In genomic region chr12:92045852-92046251, GRCh38 we compare ENCODE assay signal across 31 cellular contexts.
DNase-seq lines count a peak whose midpoint lies in the region; ATAC-seq, FAIRE-seq and TF ChIP-seq lines count a peak whose summit lies in the region.
"Had no signal": no experiment of that assay in that cellular context is flagged by ENCODE, and none has a peak within 500 bp of the region (broad histone marks: within the 10 kb centered on the region; RNA-seq: fewer than 3 reads in every experiment).

No MANE protein-coding gene starts in this region.

- peaks cover 3% of the 10 kb centered on the region for H3K9me3 Mint-ChIP-seq in activated CD8-positive, alpha-beta T cell treated with anti-CD3 and anti-CD28 coated beads for 36 hours
- no peaks in the 10 kb centered on the region for H3K9me3 Mint-ChIP-seq in activated CD8-positive, alpha-beta T cell treated with anti-CD3 and anti-CD28 coated beads, Interleukin-2, amount 10 ng/mL, durations not matched to agents 7 days and 5 days (ENCODE audit: insufficient read depth)
- no peaks in the 10 kb centered on the region for H3K9me3 Mint-ChIP-seq in effector memory CD8-positive, alpha-beta T cell
- H3K9me3 Mint-ChIP-seq: endodermal cell had no signal

- no peaks in the 10 kb centered on the region for H3K36me3 ChIP-seq in GM06990 (ENCODE audit: control insufficient read depth, insufficient read depth, low read length)
- no peaks in the 10 kb centered on the region for H3K36me3 ChIP-seq in small intestine (ENCODE audit: control insufficient read depth in 2 of 2, insufficient read depth in 2 of 2, low read length in 2 of 2)
- no peaks in the 10 kb centered on the region for H3K36me3 ChIP-seq in suprapubic skin
- H3K36me3 ChIP-seq: breast epithelium, prostate gland, sigmoid colon, upper lobe of right lung had no signal

- no peak for DNase-seq in activated CD8-positive, alpha-beta T cell treated with anti-CD3 and anti-CD28 coated beads for 36 hours
- DNase-seq in activated CD8-positive, alpha-beta T cell treated with anti-CD3 and anti-CD28 coated beads, Interleukin-2, amount 10 ng/mL, durations not matched to agents 7 days and 5 days, result no peak
- peak; percentile 51 for DNase-seq in GM06990 (ENCODE audit: extremely low read depth, insufficient read length)
- no peak for DNase-seq in T-helper 17 cell
- no peak for DNase-seq in effector memory CD8-positive, alpha-beta T cell
- no peak for DNase-seq in small intestine
- no peak for DNase-seq in suprapubic skin (ENCODE audit: low spot score in 2 of 2)
- DNase-seq: activated CD4-positive, alpha-beta T cell treated with anti-CD3 and anti-CD28 coated beads, Interleukin-2, amount 50 U/mL, for 48 hours; amniotic stem cell; COR-L47; DMS79; endodermal cell; GF-D8; HCEC 1CT; hypothalamus; mesendoderm; NCI-H1092 treated with DMSO at 0.1 percent for 48 hours; NCI-H1930; NCI-H69; RPMI8226; sigmoid colon; stimulated activated CD4-positive, alpha-beta T cell treated with anti-CD3 and anti-CD28 coated beads, Interleukin-15, amount 100 ng/mL, for 24 hours; upper lobe of right lung had no signal

- H3K9me3 ChIP-seq in T-helper 17 cell (ENCODE audit: control insufficient read depth, low read length, poor library complexity, severe bottlenecking), result no peaks in the 10 kb centered on the region
- no peaks in the 10 kb centered on the region for H3K9me3 ChIP-seq in small intestine (ENCODE audit: control insufficient read depth, low read depth)
- no peaks in the 10 kb centered on the region for H3K9me3 ChIP-seq in suprapubic skin
- H3K9me3 ChIP-seq: breast epithelium, prostate gland, sigmoid colon, upper lobe of right lung had no signal

- no peak for TF ChIP-seq CTCF in activated CD8-positive, alpha-beta T cell treated with anti-CD3 and anti-CD28 coated beads for 36 hours (IDR thresholded peaks at IDR 0.05)
- TF ChIP-seq CTCF in GM06990 (IDR thresholded peaks at IDR 0.05; ENCODE audit: insufficient read depth, low read length, poor library complexity, severe bottlenecking) (no peak), suprapubic skin (IDR thresholded peaks at IDR 0.05) (no peak)

- H3K4me1 ChIP-seq in small intestine (ENCODE audit: control insufficient read depth in 2 of 2, insufficient read depth in 1 of 2, low read depth in 1 of 2, low read length in 1 of 2), result no peaks in the 10 kb centered on the region
- H3K4me1 ChIP-seq in suprapubic skin, result no peaks in the 10 kb centered on the region
- H3K4me1 ChIP-seq: breast epithelium, prostate gland, sigmoid colon, upper lobe of right lung had no signal

- FAIRE-seq in small intestine (lab: Jason Lieb, UNC), result no peak
- FAIRE-seq: A204.1 had no signal

- peak overlapping the region; percentile 4 for H3K4me3 Mint-ChIP-seq in activated CD8-positive, alpha-beta T cell treated with anti-CD3 and anti-CD28 coated beads for 36 hours
- H3K4me3 Mint-ChIP-seq in activated CD8-positive, alpha-beta T cell treated with anti-CD3 and anti-CD28 coated beads, Interleukin-2, amount 10 ng/mL, durations not matched to agents 7 days and 5 days, result no peak overlapping the region
- H3K4me3 Mint-ChIP-seq in T-helper 17 cell, result peak overlapping the region; percentile 85
- peak overlapping the region; percentile 50 to 79 for H3K4me3 Mint-ChIP-seq in effector memory CD8-positive, alpha-beta T cell
- H3K4me3 Mint-ChIP-seq: endodermal cell had no signal

- peaks cover 62% of the 10 kb centered on the region for H3K4me1 Mint-ChIP-seq in activated CD8-positive, alpha-beta T cell treated with anti-CD3 and anti-CD28 coated beads for 36 hours (ENCODE audit: low read depth)
- H3K4me1 Mint-ChIP-seq in activated CD8-positive, alpha-beta T cell treated with anti-CD3 and anti-CD28 coated beads, Interleukin-2, amount 10 ng/mL, durations not matched to agents 7 days and 5 days (ENCODE audit: low read depth), result peaks cover 43% of the 10 kb centered on the region
- peaks cover 34% of the 10 kb centered on the region for H3K4me1 Mint-ChIP-seq in T-helper 17 cell
- H3K4me1 Mint-ChIP-seq in effector memory CD8-positive, alpha-beta T cell (ENCODE audit: low read depth in 2 of 2), result peaks cover 14 to 35% of the 10 kb centered on the region in 2 donors
- H3K4me1 Mint-ChIP-seq: endodermal cell had no signal

- no peaks in the 10 kb centered on the region for H3K27me3 Mint-ChIP-seq in activated CD8-positive, alpha-beta T cell treated with anti-CD3 and anti-CD28 coated beads for 36 hours
- H3K27me3 Mint-ChIP-seq in activated CD8-positive, alpha-beta T cell treated with anti-CD3 and anti-CD28 coated beads, Interleukin-2, amount 10 ng/mL, durations not matched to agents 7 days and 5 days (ENCODE audit: low read depth), result no peaks in the 10 kb centered on the region
- H3K27me3 Mint-ChIP-seq in T-helper 17 cell, result no peaks in the 10 kb centered on the region
- H3K27me3 Mint-ChIP-seq in effector memory CD8-positive, alpha-beta T cell, result no peaks in the 10 kb centered on the region

- TF ChIP-seq POLR2A in suprapubic skin (IDR thresholded peaks at IDR 0.05), result no peak

- H3K36me3 Mint-ChIP-seq in activated CD8-positive, alpha-beta T cell treated with anti-CD3 and anti-CD28 coated beads for 36 hours (ENCODE audit: low read depth), result peaks cover 22% of the 10 kb centered on the region
- peaks cover 2% of the 10 kb centered on the region for H3K36me3 Mint-ChIP-seq in activated CD8-positive, alpha-beta T cell treated with anti-CD3 and anti-CD28 coated beads, Interleukin-2, amount 10 ng/mL, durations not matched to agents 7 days and 5 days (ENCODE audit: low read depth)
- peaks cover 2% of the 10 kb centered on the region for H3K36me3 Mint-ChIP-seq in T-helper 17 cell (ENCODE audit: low read depth)
- peaks cover 2% of the 10 kb centered on the region for H3K36me3 Mint-ChIP-seq in effector memory CD8-positive, alpha-beta T cell (ENCODE audit: insufficient read depth)

- no peak for TF ChIP-seq EP300 in suprapubic skin (IDR thresholded peaks at IDR 0.05)

- no peak for ATAC-seq in activated CD8-positive, alpha-beta T cell treated with anti-CD3 and anti-CD28 coated beads for 36 hours
- no peak for ATAC-seq in activated CD8-positive, alpha-beta T cell treated with anti-CD3 and anti-CD28 coated beads, Interleukin-2, amount 10 ng/mL, durations not matched to agents 7 days and 5 days
- ATAC-seq in T-helper 17 cell, result no peak
- no peak for ATAC-seq in effector memory CD8-positive, alpha-beta T cell (replicated peaks)
- ATAC-seq in GM18907 (IDR thresholded peaks at IDR 0.05; ENCODE audit: unreplicated experiment), result no peak
- ATAC-seq: left lobe of liver, upper lobe of right lung had no signal

- peak overlapping the region; percentile 70 for H3K27ac Mint-ChIP-seq in activated CD8-positive, alpha-beta T cell treated with anti-CD3 and anti-CD28 coated beads for 36 hours
- no peak overlapping the region for H3K27ac Mint-ChIP-seq in activated CD8-positive, alpha-beta T cell treated with anti-CD3 and anti-CD28 coated beads, Interleukin-2, amount 10 ng/mL, durations not matched to agents 7 days and 5 days
- peak overlapping the region; percentile 95 for H3K27ac Mint-ChIP-seq in T-helper 17 cell
- peak overlapping the region; percentile 35 to 90 for H3K27ac Mint-ChIP-seq in effector memory CD8-positive, alpha-beta T cell
- H3K27ac Mint-ChIP-seq: endodermal cell had no signal

- H3K27me3 ChIP-seq in GM06990 (replicated peaks; ENCODE audit: control insufficient read depth, insufficient read depth, low read length) (no peaks in the 10 kb centered on the region), small intestine (ENCODE audit: control insufficient read depth in 2 of 2, insufficient read depth in 2 of 2, low read length in 2 of 2) (no peaks in the 10 kb centered on the region), suprapubic skin (no peaks in the 10 kb centered on the region)
- H3K27me3 ChIP-seq: breast epithelium, sigmoid colon, upper lobe of right lung had no signal

- H3K4me3 ChIP-seq in GM06990 (replicated peaks; ENCODE audit: low read depth, low read length) (no peak overlapping the region; the same call in 1 of the 2 replicates), small intestine (ENCODE audit: low read depth in 1 of 2, low read length in 2 of 2) (no peak overlapping the region), suprapubic skin (no peak overlapping the region)
- H3K4me3 ChIP-seq: breast epithelium, coronary artery, prostate gland, sigmoid colon, SK-N-MC, upper lobe of right lung had no signal

- WGBS in small intestine, 3 donors, result 64 to 88% (median 84%) methylated on average over 2 of the region's 2 CpGs
- 96% methylated on average over 2 of the region's 2 CpGs for WGBS in suprapubic skin

- POLR2A ChIA-PET in activated CD8-positive, alpha-beta T cell treated with anti-CD3 and anti-CD28 coated beads for 36 hours (lab: Charles Lee), result no interaction called here
- POLR2A ChIA-PET in activated CD8-positive, alpha-beta T cell treated with anti-CD3 and anti-CD28 coated beads, Interleukin-2, amount 10 ng/mL, durations not matched to agents 7 days and 5 days (lab: Charles Lee), result interaction anchor here (6.3 kb wide), 1 partner anchor 99 kb away, joined by 24 read pairs; the partner anchor contains the start of gene BTG1

- H3K27ac ChIP-seq in small intestine (ENCODE audit: low read depth in 1 of 2, low read length in 1 of 2) (no peak overlapping the region), suprapubic skin (no peak overlapping the region)
- H3K27ac ChIP-seq: breast epithelium, coronary artery, prostate gland, sigmoid colon, SK-N-MC, upper lobe of right lung, VCaP had no signal

- intact Hi-C loops in activated CD8-positive, alpha-beta T cell treated with anti-CD3 and anti-CD28 coated beads for 36 hours (cut with micrococcal nuclease), result no loop called here

- CTCF ChIA-PET in activated CD8-positive, alpha-beta T cell treated with anti-CD3 and anti-CD28 coated beads for 36 hours (lab: Charles Lee), result interaction anchor here (1.0 kb wide), 1 partner anchor 43 kb away, joined by 3 read pairs; no protein-coding TSS in a partner anchor
- CTCF ChIA-PET in activated CD8-positive, alpha-beta T cell treated with anti-CD3 and anti-CD28 coated beads, Interleukin-2, amount 10 ng/mL, durations not matched to agents 7 days and 5 days (lab: Charles Lee), result interaction anchor here (0.7 kb wide), 1 partner anchor 532 kb away, joined by 4 read pairs; no protein-coding TSS in a partner anchor
